ENCODE assay signal across 11 cellular contexts in the genomic region with DNA sequence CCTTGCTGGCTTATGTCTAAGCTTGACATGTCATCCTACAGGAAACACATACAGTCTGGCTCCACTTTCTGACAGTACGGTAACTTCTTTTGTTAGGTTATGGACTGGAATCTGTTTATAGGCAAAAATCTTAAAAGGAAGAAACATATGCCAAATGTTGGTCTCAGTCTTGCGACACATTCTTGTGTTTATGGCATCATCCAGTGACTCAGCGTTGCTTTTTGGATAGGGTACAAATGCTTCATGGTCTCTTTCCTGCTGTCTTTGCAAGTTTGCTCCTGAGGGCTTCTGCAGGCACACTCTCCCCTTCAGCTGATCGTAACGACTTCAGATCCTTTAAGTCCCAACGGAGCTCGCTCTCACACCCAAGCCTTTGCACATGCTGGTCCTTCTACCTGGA. TPM values are rescaled to one million over a fixed set of nuclear protein-coding genes. Genes with fewer than 3 reads are reported as not detected.
A peak's percentile ranks its signal among the peaks of the same experiment; 100 is the strongest.
DNase-seq lines count a peak whose midpoint lies in the region; ATAC-seq and TF ChIP-seq lines count a peak whose summit lies in the region.
"Had no signal": no experiment of that assay in that cellular context is flagged by ENCODE, and none has a peak within 500 bp of the region (broad histone marks: within the 10 kb centered on the region; RNA-seq: fewer than 3 reads in every experiment).

No MANE protein-coding gene starts in this region.

- peaks cover 10% of the 10 kb centered on the region for H3K36me3 Mint-ChIP-seq in activated CD4-positive, alpha-beta T cell treated with anti-CD3 and anti-CD28 coated beads for 36 hours (ENCODE audit: low read depth)
- peaks cover 16% of the 10 kb centered on the region for H3K36me3 Mint-ChIP-seq in activated CD4-positive, alpha-beta T cell treated with anti-CD3 and anti-CD28 coated beads, Interleukin-2, amount 10 ng/mL, durations not matched to agents 7 days and 5 days (ENCODE audit: low read depth)
- H3K36me3 Mint-ChIP-seq in activated T-helper 2 cell treated with anti-CD3 and anti-CD28 coated beads, Interferon-gamma antibody, Interleukin-2, Interleukin-4, amounts not matched to agents 10 μg/mL and 5 μg/mL and 100 μg/mL, durations not matched to agents 14 hours and 24 hours and 36 hours (ENCODE audit: low read depth) = peaks cover under 1% of the 10 kb centered on the region

- H3K27ac ChIP-seq in right cardiac atrium (ENCODE audit: low read length) = no peak overlapping the region
- H3K27ac ChIP-seq in thyroid gland = no peak overlapping the region
- H3K27ac ChIP-seq: BLaER1 had no signal

- H3K4me1 ChIP-seq in right cardiac atrium (ENCODE audit: control insufficient read depth, insufficient read depth, low read length) = no peaks in the 10 kb centered on the region
- H3K4me1 ChIP-seq in thyroid gland = peaks cover 0 to 8% of the 10 kb centered on the region in 2 donors
- H3K4me1 ChIP-seq: ascending aorta had no signal

- no peak for TF ChIP-seq CTCF in thyroid gland (IDR thresholded peaks at IDR 0.05)

- H3K27me3 ChIP-seq in right cardiac atrium (ENCODE audit: control insufficient read depth, insufficient read depth) (no peaks in the 10 kb centered on the region), thyroid gland (no peaks in the 10 kb centered on the region)
- H3K27me3 ChIP-seq: ascending aorta, BLaER1 had no signal

- H3K36me3 ChIP-seq in thyroid gland = no peaks in the 10 kb centered on the region
- H3K36me3 ChIP-seq: ascending aorta, BLaER1 had no signal

- CTCF ChIA-PET in activated CD4-positive, alpha-beta T cell treated with anti-CD3 and anti-CD28 coated beads for 36 hours (lab: Charles Lee) = interaction anchor here (0.8 to 1.8 kb wide), 3 partner anchors 25 to 257 kb away, joined by 3 to 4 read pairs (median 3); no protein-coding TSS in a partner anchor
- CTCF ChIA-PET in activated CD4-positive, alpha-beta T cell treated with anti-CD3 and anti-CD28 coated beads, Interleukin-2, amount 10 ng/mL, durations not matched to agents 7 days and 5 days (lab: Charles Lee) = interaction anchor here (1.3 to 1.5 kb wide), 2 partner anchors 9 to 272 kb away, joined by 3 read pairs; a partner anchor contains a TSS

- H3K9me3 ChIP-seq in right cardiac atrium (ENCODE audit: control insufficient read depth, low read length) (no peaks in the 10 kb centered on the region), thyroid gland (no peaks in the 10 kb centered on the region)
- H3K9me3 ChIP-seq: ascending aorta, BLaER1 had no signal

- intact Hi-C loops in activated CD4-positive, alpha-beta T cell treated with anti-CD3 and anti-CD28 coated beads for 36 hours (cut with DNase I, micrococcal nuclease) = no loop called here
- intact Hi-C loops in activated T-helper 2 cell treated with anti-CD3 and anti-CD28 coated beads, Interferon-gamma antibody, Interleukin-2, Interleukin-4, amounts not matched to agents 10 μg/mL and 5 μg/mL and 100 μg/mL, durations not matched to agents 14 hours and 24 hours and 36 hours (cut with micrococcal nuclease) = no loop called here
- intact Hi-C loops in right cardiac atrium (cut with DNase I) = no loop called here
- intact Hi-C loops in thyroid gland (cut with DNase I) = no loop called here

- DNase-seq in activated CD4-positive, alpha-beta T cell treated with anti-CD3 and anti-CD28 coated beads for 36 hours = peak; percentile 41
- DNase-seq in activated CD4-positive, alpha-beta T cell treated with anti-CD3 and anti-CD28 coated beads, Interleukin-2, amount 10 ng/mL, durations not matched to agents 7 days and 5 days = no peak
- DNase-seq in activated T-helper 2 cell treated with anti-CD3 and anti-CD28 coated beads, Interferon-gamma antibody, Interleukin-2, Interleukin-4, amounts not matched to agents 10 μg/mL and 5 μg/mL and 100 μg/mL, durations not matched to agents 14 hours and 24 hours and 36 hours (ENCODE audit: low spot score) = no peak
- DNase-seq in right cardiac atrium = peak in 2 of 3 donors; percentile 20 to 51
- DNase-seq in thyroid gland = peak; percentile 9 to 17
- no peak for DNase-seq in stimulated activated CD8-positive, alpha-beta memory T cell treated with anti-CD3 and anti-CD28 coated beads, Interleukin-4, amount 100 ng/mL, for 48 hours
- DNase-seq: H9 had no signal

- TF ChIP-seq POLR2A in thyroid gland (IDR thresholded peaks at IDR 0.05) = no peak

- H3K4me3 ChIP-seq in right cardiac atrium (ENCODE audit: low read length) = no peak overlapping the region
- H3K4me3 ChIP-seq in thyroid gland (replicated peaks in 1 of 3) = no peak overlapping the region
- H3K4me3 ChIP-seq: ascending aorta, BLaER1 had no signal

- H3K27me3 Mint-ChIP-seq in activated CD4-positive, alpha-beta T cell treated with anti-CD3 and anti-CD28 coated beads for 36 hours = no peaks in the 10 kb centered on the region
- H3K27me3 Mint-ChIP-seq in activated CD4-positive, alpha-beta T cell treated with anti-CD3 and anti-CD28 coated beads, Interleukin-2, amount 10 ng/mL, durations not matched to agents 7 days and 5 days = no peaks in the 10 kb centered on the region
- H3K27me3 Mint-ChIP-seq in activated T-helper 2 cell treated with anti-CD3 and anti-CD28 coated beads, Interferon-gamma antibody, Interleukin-2, Interleukin-4, amounts not matched to agents 10 μg/mL and 5 μg/mL and 100 μg/mL, durations not matched to agents 14 hours and 24 hours and 36 hours (ENCODE audit: low read depth) = peaks cover 2% of the 10 kb centered on the region

- no peaks in the 10 kb centered on the region for H3K9me3 Mint-ChIP-seq in activated CD4-positive, alpha-beta T cell treated with anti-CD3 and anti-CD28 coated beads for 36 hours (ENCODE audit: low read depth)
- peaks cover 2% of the 10 kb centered on the region for H3K9me3 Mint-ChIP-seq in activated CD4-positive, alpha-beta T cell treated with anti-CD3 and anti-CD28 coated beads, Interleukin-2, amount 10 ng/mL, durations not matched to agents 7 days and 5 days
- H3K9me3 Mint-ChIP-seq in activated T-helper 2 cell treated with anti-CD3 and anti-CD28 coated beads, Interferon-gamma antibody, Interleukin-2, Interleukin-4, amounts not matched to agents 10 μg/mL and 5 μg/mL and 100 μg/mL, durations not matched to agents 14 hours and 24 hours and 36 hours = peaks cover 4% of the 10 kb centered on the region

- peak overlapping the region; percentile 74 for H3K27ac Mint-ChIP-seq in activated CD4-positive, alpha-beta T cell treated with anti-CD3 and anti-CD28 coated beads for 36 hours
- H3K27ac Mint-ChIP-seq in activated CD4-positive, alpha-beta T cell treated with anti-CD3 and anti-CD28 coated beads, Interleukin-2, amount 10 ng/mL, durations not matched to agents 7 days and 5 days = no peak overlapping the region
- peak overlapping the region; percentile 13 for H3K27ac Mint-ChIP-seq in activated T-helper 2 cell treated with anti-CD3 and anti-CD28 coated beads, Interferon-gamma antibody, Interleukin-2, Interleukin-4, amounts not matched to agents 10 μg/mL and 5 μg/mL and 100 μg/mL, durations not matched to agents 14 hours and 24 hours and 36 hours
- H3K27ac Mint-ChIP-seq: H9 had no signal

- H3K4me3 Mint-ChIP-seq in activated CD4-positive, alpha-beta T cell treated with anti-CD3 and anti-CD28 coated beads for 36 hours = no peak overlapping the region
- H3K4me3 Mint-ChIP-seq in activated CD4-positive, alpha-beta T cell treated with anti-CD3 and anti-CD28 coated beads, Interleukin-2, amount 10 ng/mL, durations not matched to agents 7 days and 5 days = no peak overlapping the region
- H3K4me3 Mint-ChIP-seq in activated T-helper 2 cell treated with anti-CD3 and anti-CD28 coated beads, Interferon-gamma antibody, Interleukin-2, Interleukin-4, amounts not matched to agents 10 μg/mL and 5 μg/mL and 100 μg/mL, durations not matched to agents 14 hours and 24 hours and 36 hours (ENCODE audit: low read depth) = no peak overlapping the region
- H3K4me3 Mint-ChIP-seq: H9 had no signal

- H3K4me1 Mint-ChIP-seq in activated CD4-positive, alpha-beta T cell treated with anti-CD3 and anti-CD28 coated beads for 36 hours = peaks cover 35% of the 10 kb centered on the region
- peaks cover 35% of the 10 kb centered on the region for H3K4me1 Mint-ChIP-seq in activated CD4-positive, alpha-beta T cell treated with anti-CD3 and anti-CD28 coated beads, Interleukin-2, amount 10 ng/mL, durations not matched to agents 7 days and 5 days
- peaks cover 43% of the 10 kb centered on the region for H3K4me1 Mint-ChIP-seq in activated T-helper 2 cell treated with anti-CD3 and anti-CD28 coated beads, Interferon-gamma antibody, Interleukin-2, Interleukin-4, amounts not matched to agents 10 μg/mL and 5 μg/mL and 100 μg/mL, durations not matched to agents 14 hours and 24 hours and 36 hours (ENCODE audit: low read depth)

- WGBS in right cardiac atrium = 54% methylated on average over 7 of the region's 7 CpGs
- 41 to 52% methylated on average over 6 to 7 of the region's 7 CpGs for WGBS in thyroid gland, 2 donors

- POLR2A ChIA-PET in activated CD4-positive, alpha-beta T cell treated with anti-CD3 and anti-CD28 coated beads for 36 hours (lab: Charles Lee) = no interaction called here
- POLR2A ChIA-PET in activated CD4-positive, alpha-beta T cell treated with anti-CD3 and anti-CD28 coated beads, Interleukin-2, amount 10 ng/mL, durations not matched to agents 7 days and 5 days (lab: Charles Lee) = no interaction called here

- peak; percentile 37 for ATAC-seq in activated CD4-positive, alpha-beta T cell treated with anti-CD3 and anti-CD28 coated beads for 36 hours
- ATAC-seq in right cardiac atrium (peak; percentile 71 to 86), GM18498 (IDR thresholded peaks at IDR 0.05; ENCODE audit: unreplicated experiment) (no peak), GM18870 (IDR thresholded peaks at IDR 0.05; ENCODE audit: unreplicated experiment) (no peak)

RNA-seq across cellular contexts. Expression of a gene that starts 23.5 kb away (rescaled TPM):
- 10 to 100 TPM; 42.3 to 48.2 TPM for total RNA-seq in activated CD4-positive, alpha-beta T cell treated with anti-CD3 and anti-CD28 coated beads for 36 hours
- total RNA-seq in activated CD4-positive, alpha-beta T cell treated with anti-CD3 and anti-CD28 coated beads, Interleukin-2, amount 10 ng/mL, durations not matched to agents 7 days and 5 days = 10 to 100 TPM; 76.2 to 88.8 TPM
- total RNA-seq in activated T-helper 2 cell treated with anti-CD3 and anti-CD28 coated beads, Interferon-gamma antibody, Interleukin-2, Interleukin-4, amounts not matched to agents 10 μg/mL and 5 μg/mL and 100 μg/mL, durations not matched to agents 14 hours and 24 hours and 36 hours = 73.6 and 82.3 TPM in 2 replicates
- total RNA-seq in right cardiac atrium (1 to 10 TPM in 1 of 4 donors, under 1 TPM in 3; 0.40 to 1.0 (median 0.92) TPM), thyroid gland (1 to 10 TPM; 1.3 to 4.2 (median 2.1) TPM)
- polyA plus RNA-seq in right cardiac atrium = 0.18 TPM
- total RNA-seq: H9 had no signal

Comparison
In these comparisons a context has a peak if more than half of its experiments do, and no peak if none do; other contexts are left out.
1. DNase-seq: peak in activated CD4-positive, alpha-beta T cell treated with anti-CD3 and anti-CD28 coated beads for 36 hours (single experiment), right cardiac atrium (2 of 3) and thyroid gland (2 of 2); none in activated CD4-positive, alpha-beta T cell treated with anti-CD3 and anti-CD28 coated beads, Interleukin-2, amount 10 ng/mL, durations not matched to agents 7 days and 5 days (single experiment), activated T-helper 2 cell treated with anti-CD3 and anti-CD28 coated beads, Interferon-gamma antibody, Interleukin-2, Interleukin-4, amounts not matched to agents 10 μg/mL and 5 μg/mL and 100 μg/mL, durations not matched to agents 14 hours and 24 hours and 36 hours (single experiment) and stimulated activated CD8-positive, alpha-beta memory T cell treated with anti-CD3 and anti-CD28 coated beads, Interleukin-4, amount 100 ng/mL, for 48 hours (single experiment).
2. ATAC-seq: peak in activated CD4-positive, alpha-beta T cell treated with anti-CD3 and anti-CD28 coated beads for 36 hours (single experiment) and right cardiac atrium (2 of 2); none in GM18498 (single experiment) and GM18870 (single experiment).
3. RNA of a gene that starts 23.5 kb away (total RNA-seq): 76.2 to 88.8 TPM in activated CD4-positive, alpha-beta T cell treated with anti-CD3 and anti-CD28 coated beads, Interleukin-2, amount 10 ng/mL, durations not matched to agents 7 days and 5 days, 73.6 to 82.3 TPM in activated T-helper 2 cell treated with anti-CD3 and anti-CD28 coated beads, Interferon-gamma antibody, Interleukin-2, Interleukin-4, amounts not matched to agents 10 μg/mL and 5 μg/mL and 100 μg/mL, durations not matched to agents 14 hours and 24 hours and 36 hours and 42.3 to 48.2 TPM in activated CD4-positive, alpha-beta T cell treated with anti-CD3 and anti-CD28 coated beads for 36 hours; 1.3 to 4.2 TPM in thyroid gland and 0.40 to 1.0 TPM in right cardiac atrium; every median in the first group is over 4 times any median in the second.